26 cellular contexts compared by ENCODE assay signal in genomic region chr6:82160255-82160990, GRCh38.
"Had no signal": no experiment of that assay in that cellular context is flagged by ENCODE, and none has a peak within 500 bp of the region (broad histone marks: within the 10 kb centered on the region; RNA-seq: fewer than 3 reads in every experiment).

No MANE protein-coding gene starts in this region.

- DNase-seq: hypothalamus; immature natural killer cell; kidney; left colon; left lung; midbrain; mucosa of descending colon; naive thymus-derived CD4-positive, alpha-beta T cell; ovary; stimulated activated CD4-positive, alpha-beta T cell treated with anti-CD3 and anti-CD28 coated beads, Interleukin-12 subunit alpha, Interleukin-12 subunit beta, amount 100 ng/mL, for 4 hours; stimulated activated CD4-positive, alpha-beta T cell treated with anti-CD3 and anti-CD28 coated beads, Interleukin-15, amount 100 ng/mL, for 24 hours; stimulated activated CD4-positive, alpha-beta T cell treated with anti-CD3 and anti-CD28 coated beads, Interleukin-2, amount 100 ng/mL, for 24 hours; stimulated activated CD4-positive, alpha-beta T cell treated with anti-CD3 and anti-CD28 coated beads, Interleukin-4, amount 100 ng/mL, for 1 hour; stimulated activated naive B cell treated with anti-CD40 and anti-IgM and Interleukin-4, amounts not matched to agents 10 μg/mL and 1 μg/mL and 100 μg/mL, for 72 hours; stimulated activated naive CD8-positive, alpha-beta T cell treated with anti-CD3 and anti-CD28 coated beads, Interleukin-15, Interleukin-2, amounts not matched to agents 100 U/mL and 50 U/mL, for 24 hours; stomach; testis; thyroid gland; transverse colon; upper lobe of left lung had no signal

- H3K27me3 ChIP-seq: left lung, ovary, right atrium auricular region, stomach, testis, thyroid gland, transverse colon, upper lobe of left lung, vagina had no signal

- H3K4me3 Mint-ChIP-seq: immature natural killer cell; naive thymus-derived CD4-positive, alpha-beta T cell; natural killer cell treated with Interleukin-12 subunit alpha and Interleukin-12 subunit beta and Interleukin-15 and Interleukin-18, amount 100 ng/mL, for 72 hours; stimulated activated naive B cell treated with anti-CD40 and anti-IgM and Interleukin-4, amounts not matched to agents 10 μg/mL and 1 μg/mL and 100 μg/mL, for 72 hours had no signal

- H3K4me1 Mint-ChIP-seq: immature natural killer cell; naive thymus-derived CD4-positive, alpha-beta T cell; stimulated activated naive B cell treated with anti-CD40 and anti-IgM and Interleukin-4, amounts not matched to agents 10 μg/mL and 1 μg/mL and 100 μg/mL, for 72 hours had no signal

- H3K36me3 ChIP-seq: left lung, ovary, right atrium auricular region, thyroid gland, transverse colon, upper lobe of left lung, vagina had no signal

- H3K4me1 ChIP-seq: left lung, stomach, testis, thyroid gland, transverse colon, upper lobe of left lung, vagina had no signal

- H3K27me3 Mint-ChIP-seq: naive thymus-derived CD4-positive, alpha-beta T cell; natural killer cell treated with Interleukin-12 subunit alpha and Interleukin-12 subunit beta and Interleukin-15 and Interleukin-18, amount 100 ng/mL, for 72 hours; progenitor cell of endocrine pancreas; stimulated activated naive B cell treated with anti-CD40 and anti-IgM and Interleukin-4, amounts not matched to agents 10 μg/mL and 1 μg/mL and 100 μg/mL, for 72 hours had no signal

- H3K4me3 ChIP-seq: left lung, lung, mucosa of descending colon, ovary, right atrium auricular region, skin epidermis, stomach, testis, thyroid gland, transverse colon, upper lobe of left lung, vagina had no signal

- H3K27ac Mint-ChIP-seq: immature natural killer cell; natural killer cell treated with Interleukin-12 subunit alpha and Interleukin-12 subunit beta and Interleukin-15 and Interleukin-18, amount 100 ng/mL, for 72 hours; progenitor cell of endocrine pancreas; stimulated activated naive B cell treated with anti-CD40 and anti-IgM and Interleukin-4, amounts not matched to agents 10 μg/mL and 1 μg/mL and 100 μg/mL, for 72 hours had no signal

- H3K9me3 Mint-ChIP-seq: natural killer cell treated with Interleukin-12 subunit alpha and Interleukin-12 subunit beta and Interleukin-15 and Interleukin-18, amount 100 ng/mL, for 72 hours had no signal

- H3K27ac ChIP-seq: left lung, ovary, right atrium auricular region, skin epidermis, stomach, testis, thyroid gland, transverse colon, upper lobe of left lung, vagina had no signal

- H3K9me3 ChIP-seq: mucosa of descending colon, ovary, right atrium auricular region, testis, thyroid gland, transverse colon, upper lobe of left lung, vagina had no signal
